26 cellular contexts compared by ENCODE assay signal in genomic region chr3:42670051-42670576, GRCh38. TPM values are rescaled to one million over a fixed set of nuclear protein-coding genes. Genes with fewer than 3 reads are reported as not detected.
"Had no signal": no experiment of that assay in that cellular context is flagged by ENCODE, and none has a peak within 500 bp of the region (broad histone marks: within the 10 kb centered on the region; RNA-seq: fewer than 3 reads in every experiment).

No MANE protein-coding gene starts in this region.

- H3K27me3 ChIP-seq: breast epithelium had no signal

- DNase-seq: activated B cell treated with CpG ODN at 0.5 μM for 24 hours; activated CD4-positive, alpha-beta T cell treated with anti-CD3 and anti-CD28 coated beads for 1 hour; activated CD4-positive, alpha-beta T cell treated with anti-CD3 and anti-CD28 coated beads, Interleukin-2, amount 10 ng/mL, durations not matched to agents 24 days and 14 days; activated CD8-positive, alpha-beta memory T cell treated with anti-CD3 and anti-CD28 coated beads for 24 hours; activated naive CD4-positive, alpha-beta T cell; activated T-cell treated with anti-CD3 and anti-CD28 coated beads, Interleukin-2, amount 50 U/mL, for 72 hours; aorta; Kasumi-1; KBM-7; NCI-H1105 treated with DMSO at 0.1 percent for 48 hours; NCI-H1436 treated with DMSO at 0.1 percent for 48 hours; NCI-H187; NCI-H2081; NCI-H510A treated with DMSO at 0.1 percent for 48 hours; NCI-H69; NK-92 treated with Interleukin-12 subunit alpha and Interleukin-12 subunit beta, amount 100 ng/mL, for 24 hours; RPMI8226; T-helper 2 cell; T1000 had no signal

- H3K27ac Mint-ChIP-seq: activated B cell treated with CpG ODN at 0.5 μM for 24 hours; activated CD4-positive, alpha-beta memory T cell treated with anti-CD3 and anti-CD28 coated beads for 36 hours; activated CD4-positive, alpha-beta T cell treated with anti-CD3 and anti-CD28 coated beads, Interleukin-2, amount 10 ng/mL, durations not matched to agents 24 days and 14 days; activated naive CD4-positive, alpha-beta T cell treated with anti-CD3 and anti-CD28 coated beads, Interleukin-2, amount 50 U/mL, for 24 hours; activated T-cell treated with anti-CD3 and anti-CD28 coated beads, Interleukin-2, amount 50 U/mL, for 72 hours; activated T-helper 2 cell treated with anti-CD3 and anti-CD28 coated beads, Interferon-gamma antibody, Interleukin-2, Interleukin-4, amounts not matched to agents 10 μg/mL and 5 μg/mL and 100 μg/mL, durations not matched to agents 14 hours and 24 hours and 36 hours; T-cell had no signal

- H3K4me1 ChIP-seq: breast epithelium had no signal

- H3K4me1 Mint-ChIP-seq: activated CD4-positive, alpha-beta T cell treated with anti-CD3 and anti-CD28 coated beads, Interleukin-2, amount 10 ng/mL, durations not matched to agents 24 days and 14 days; activated naive CD4-positive, alpha-beta T cell treated with anti-CD3 and anti-CD28 coated beads, Interleukin-2, amount 50 U/mL, for 24 hours; T-cell had no signal

- H3K27me3 Mint-ChIP-seq: activated B cell treated with CpG ODN at 0.5 μM for 24 hours; activated naive CD4-positive, alpha-beta T cell treated with anti-CD3 and anti-CD28 coated beads, Interleukin-2, amount 50 U/mL, for 24 hours had no signal

- H3K9me3 Mint-ChIP-seq: activated B cell treated with CpG ODN at 0.5 μM for 24 hours; activated CD4-positive, alpha-beta memory T cell treated with anti-CD3 and anti-CD28 coated beads for 36 hours; activated naive CD4-positive, alpha-beta T cell treated with anti-CD3 and anti-CD28 coated beads, Interleukin-2, amount 50 U/mL, for 24 hours had no signal

- H3K9me3 ChIP-seq: breast epithelium had no signal

- H3K4me3 Mint-ChIP-seq: activated B cell treated with CpG ODN at 0.5 μM for 24 hours; activated CD4-positive, alpha-beta memory T cell treated with anti-CD3 and anti-CD28 coated beads for 36 hours; activated CD4-positive, alpha-beta T cell treated with anti-CD3 and anti-CD28 coated beads, Interleukin-2, amount 10 ng/mL, durations not matched to agents 24 days and 14 days; activated naive CD4-positive, alpha-beta T cell treated with anti-CD3 and anti-CD28 coated beads, Interleukin-2, amount 50 U/mL, for 24 hours; activated T-cell treated with anti-CD3 and anti-CD28 coated beads, Interleukin-2, amount 50 U/mL, for 72 hours; T-cell had no signal

- H3K27ac ChIP-seq: breast epithelium, SK-N-MC had no signal

- H3K4me3 ChIP-seq: breast epithelium, SK-N-MC had no signal

- H3K36me3 Mint-ChIP-seq: activated CD4-positive, alpha-beta memory T cell treated with anti-CD3 and anti-CD28 coated beads for 36 hours; activated naive CD4-positive, alpha-beta T cell treated with anti-CD3 and anti-CD28 coated beads, Interleukin-2, amount 50 U/mL, for 24 hours; T-cell had no signal

- H3K36me3 ChIP-seq: breast epithelium had no signal

RNA-seq across cellular contexts. Expression of gene KLHL40, which starts 15.2 kb away (rescaled TPM):
- total RNA-seq: activated B cell treated with CpG ODN at 0.5 μM for 24 hours; activated CD4-positive, alpha-beta memory T cell treated with anti-CD3 and anti-CD28 coated beads for 36 hours; activated CD4-positive, alpha-beta T cell treated with anti-CD3 and anti-CD28 coated beads, Interleukin-2, amount 10 ng/mL, durations not matched to agents 24 days and 14 days; activated T-cell treated with anti-CD3 and anti-CD28 coated beads, Interleukin-2, amount 50 U/mL, for 72 hours; activated T-helper 2 cell treated with anti-CD3 and anti-CD28 coated beads, Interferon-gamma antibody, Interleukin-2, Interleukin-4, amounts not matched to agents 10 μg/mL and 5 μg/mL and 100 μg/mL, durations not matched to agents 14 hours and 24 hours and 36 hours; aorta; breast epithelium; Right ventricle myocardium inferior; T-cell had no signal

RNA-seq across cellular contexts. Expression of gene HHATL, which starts 32.5 kb away (rescaled TPM):
- total RNA-seq: activated B cell treated with CpG ODN at 0.5 μM for 24 hours; activated CD4-positive, alpha-beta memory T cell treated with anti-CD3 and anti-CD28 coated beads for 36 hours; activated CD4-positive, alpha-beta T cell treated with anti-CD3 and anti-CD28 coated beads, Interleukin-2, amount 10 ng/mL, durations not matched to agents 24 days and 14 days; activated T-cell treated with anti-CD3 and anti-CD28 coated beads, Interleukin-2, amount 50 U/mL, for 72 hours; activated T-helper 2 cell treated with anti-CD3 and anti-CD28 coated beads, Interferon-gamma antibody, Interleukin-2, Interleukin-4, amounts not matched to agents 10 μg/mL and 5 μg/mL and 100 μg/mL, durations not matched to agents 14 hours and 24 hours and 36 hours; aorta; T-cell had no signal
